ENCODE assay signal across 8 cellular contexts in genomic region chr7:5594616-5595544, GRCh38.
DNase-seq lines count a peak whose midpoint lies in the region; ATAC-seq and TF ChIP-seq lines count a peak whose summit lies in the region.

No MANE protein-coding gene starts in this region.

- no peak for ATAC-seq in HG03520 (IDR thresholded peaks at IDR 0.05; ENCODE audit: unreplicated experiment)
- ATAC-seq in GM21825 (IDR thresholded peaks at IDR 0.05; ENCODE audit: unreplicated experiment) = no peak

- peak overlapping the region; percentile 82 for H3K27ac ChIP-seq in substantia nigra (ENCODE audit: low read depth, low read length, poor library complexity, severe bottlenecking)

- no peak for TF ChIP-seq CTCF in astrocyte of the spinal cord (IDR thresholded peaks at IDR 0.05; ENCODE audit: low read depth, low read length)

- H3K4me3 ChIP-seq in astrocyte of the spinal cord (ENCODE audit: low read depth, low read length) = peak overlapping the region; percentile 79

- in situ Hi-C loops in astrocyte of the spinal cord (cut with HindIII; ENCODE audit: low sequenced_read_pairs) = no loop called here

- DNase-seq in NCI-H82 (lab: John Stamatoyannopoulos, UW) (peak; percentile 58), NCI-H82 treated with DMSO at 0.1 percent for 48 hours (lab: John Stamatoyannopoulos, UW; ENCODE audit: unreplicated experiment) (no peak), NCI-H1105 treated with DMSO at 0.1 percent for 48 hours (lab: John Stamatoyannopoulos, UW) (peak; percentile 42), astrocyte of the spinal cord (ENCODE audit: low read depth, low spot score) (peak; percentile 55), kidney tubule cell (ENCODE audit: low spot score) (peak; percentile 38), substantia nigra (lab: John Stamatoyannopoulos, UW) (peak in 6 of 49 donors; percentile 15 to 86 (median 42))
